1 cellular context compared by ENCODE assay signal in the genomic region with DNA sequence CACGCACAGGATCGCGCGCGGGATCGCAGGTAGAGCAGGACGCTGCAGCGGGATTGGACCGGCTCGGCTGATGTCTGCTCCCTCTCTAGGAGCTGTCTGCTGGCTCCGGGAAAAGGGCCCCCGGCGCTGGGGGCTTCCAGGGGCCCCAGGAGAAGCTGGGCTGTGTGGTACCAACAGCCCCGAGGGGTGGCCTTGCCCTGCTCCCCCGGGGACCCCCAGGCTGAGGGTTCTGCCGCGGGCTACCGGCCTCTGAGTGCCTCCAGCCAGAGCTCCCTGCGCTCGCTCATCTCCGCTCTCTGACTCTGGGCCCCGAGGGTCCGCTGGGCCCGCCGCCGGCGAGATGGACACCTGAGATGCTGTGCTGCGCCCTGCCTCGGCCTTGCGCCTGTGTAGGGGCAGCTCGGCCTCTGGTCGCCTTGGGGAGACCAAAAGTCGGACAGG.
A peak's percentile ranks its signal among the peaks of the same experiment; 100 is the strongest.
TF ChIP-seq lines count a peak whose summit lies in the region.

No MANE protein-coding gene starts in this region.

TF ChIP-seq in endothelial cell of umbilical vein, 7 proteins besides CTCF, POLR2A, EP300 and RAD21:
- TF ChIP-seq, protein P1, sequence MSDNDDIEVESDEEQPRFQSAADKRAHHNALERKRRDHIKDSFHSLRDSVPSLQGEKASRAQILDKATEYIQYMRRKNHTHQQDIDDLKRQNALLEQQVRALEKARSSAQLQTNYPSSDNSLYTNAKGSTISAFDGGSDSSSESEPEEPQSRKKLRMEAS (IDR thresholded peaks at IDR 0.05; ENCODE audit: insufficient read depth, insufficient read length) = no peak
- TF ChIP-seq POLR2AphosphoS5 (IDR thresholded peaks at IDR 0.05; ENCODE audit: insufficient read depth, low read depth, low read length) (no peak), EZH2 (IDR thresholded peaks at IDR 0.05; ENCODE audit: borderline replicate concordance, low read depth, low read length, severe bottlenecking) (peak; percentile 6)
